In genomic region chr21:45254557-45254930, GRCh38 we compare ENCODE assay signal across 15 cellular contexts. TPM values are rescaled to one million over a fixed set of nuclear protein-coding genes. Genes with fewer than 3 reads are reported as not detected.
DNase-seq lines count a peak whose midpoint lies in the region; ATAC-seq, FAIRE-seq and TF ChIP-seq lines count a peak whose summit lies in the region.
"Had no signal": no experiment of that assay in that cellular context is flagged by ENCODE, and none has a peak within 500 bp of the region (broad histone marks: within the 10 kb centered on the region; RNA-seq: fewer than 3 reads in every experiment).

No MANE protein-coding gene starts in this region.

- no peak overlapping the region for H3K4me3 Mint-ChIP-seq in neural progenitor cell

- no peak overlapping the region for H3K27ac ChIP-seq in OCI-LY3 (ENCODE audit: low read length)
- H3K27ac ChIP-seq in H1 (ENCODE audit: low read depth, low read length): no peak overlapping the region
- no peak overlapping the region for H3K27ac ChIP-seq in neural progenitor cell
- H3K27ac ChIP-seq: 22Rv1; BLaER1 treated with 17β-estradiol and CSF1 and Interleukin-3, amounts not matched to agents 10 nM and 100 nM; RWPE1 had no signal

- peaks cover 4% of the 10 kb centered on the region for H3K27me3 Mint-ChIP-seq in neural progenitor cell (ENCODE audit: insufficient read depth, low read depth)

- no peak overlapping the region for H4K5ac ChIP-seq in H1 (ENCODE audit: insufficient read length, low read depth, low read length)

- FAIRE-seq in H1 (lab: Jason Lieb, UNC): no peak

- peaks cover 4% of the 10 kb centered on the region for H3F3A ChIP-seq in neural progenitor cell (ENCODE audit: low read depth)

- no peak overlapping the region; the same call in 1 of the 2 replicates for H2BK5ac ChIP-seq in H1 (ENCODE audit: low read depth, low read length)

- H3K23me2 ChIP-seq in H1 (ENCODE audit: low read depth, low read length): no peaks in the 10 kb centered on the region

- TF ChIP-seq EP300 in H1 (IDR thresholded peaks at IDR 0.05; ENCODE audit: borderline replicate concordance in 1 of 2, low read depth in 2 of 2, low read length in 2 of 2): no peak

- H3K9me3 ChIP-seq in OCI-LY3 (ENCODE audit: insufficient read depth, low read length) (no peaks in the 10 kb centered on the region), H1 (ENCODE audit: insufficient read depth in 2 of 2, low read depth in 1 of 2, low read length in 1 of 2) (no peaks in the 10 kb centered on the region), neural progenitor cell (ENCODE audit: low read depth) (no peaks in the 10 kb centered on the region)
- H3K9me3 ChIP-seq: HAP-1 had no signal

- TF ChIP-seq CTCF in OCI-LY3 (IDR thresholded peaks at IDR 0.05; ENCODE audit: low read depth, low read length) (no peak), H1 (IDR thresholded peaks at IDR 0.05; ENCODE audit: control extremely low read depth in 1 of 3, insufficient read depth in 1 of 3, low read depth in 1 of 3, low read length in 3 of 3) (no peak), neural progenitor cell (IDR thresholded peaks at IDR 0.05) (no peak)

- H3K9me3 Mint-ChIP-seq in neural progenitor cell: peaks cover 17% of the 10 kb centered on the region

- peaks cover 3% of the 10 kb centered on the region; the same call in 1 of the 2 replicates for H3K4me1 ChIP-seq in OCI-LY3 (ENCODE audit: low read length)
- peaks cover 0 to 5% (median 0%) of the 10 kb centered on the region in 4 experiments; a peak in 2 of 7 replicates for H3K4me1 ChIP-seq in H1 (replicated peaks in 1 of 4; ENCODE audit: control insufficient read depth in 3 of 4, insufficient read depth in 4 of 4, low read length in 3 of 4)
- H3K4me1 ChIP-seq in neural progenitor cell: peaks cover 17% of the 10 kb centered on the region
- H3K4me1 ChIP-seq: HAP-1 had no signal

- no peak for TF ChIP-seq RAD21 in H1 (IDR thresholded peaks at IDR 0.05 in 1 of 2, conservative IDR thresholded peaks at IDR 0.05 in 1 of 2; ENCODE audit: low read depth in 2 of 2, low read length in 2 of 2)

- H2BK20ac ChIP-seq in H1 (ENCODE audit: low read length): no peak overlapping the region

- no peak overlapping the region for H3K18ac ChIP-seq in H1 (ENCODE audit: extremely low read depth, low read length)

- ATAC-seq in HG03159 (IDR thresholded peaks at IDR 0.05; ENCODE audit: unreplicated experiment): no peak
- no peak for ATAC-seq in HG03025 (IDR thresholded peaks at IDR 0.05; ENCODE audit: low FRiP score, unreplicated experiment)

- no peak overlapping the region for H3K4ac ChIP-seq in H1 (replicated peaks; ENCODE audit: insufficient read length, low read depth, low read length)

- H3K36me3 Mint-ChIP-seq in neural progenitor cell: no peaks in the 10 kb centered on the region

- H3K4me2 ChIP-seq in OCI-LY3 (ENCODE audit: low read length) (peak overlapping the region; percentile 57), H1 (ENCODE audit: insufficient read depth in 1 of 2, low read depth in 2 of 2, low read length in 2 of 2) (no peak overlapping the region), neural progenitor cell (no peak overlapping the region)

- POLR2A ChIA-PET in H1 (lab: Charles Lee; ENCODE audit: partially characterized antibody): no interaction called here

- 72% methylated on average over 8 of the region's 10 CpGs; no CpG with 5 or more reads in 1 of the 2 experiments for WGBS in H1 (ENCODE audit: extremely low coverage in 1 of 2, insufficient coverage in 1 of 2, insufficient read length in 1 of 2, insufficient replicate concordance in 2 of 2, low coverage in 1 of 2, low lambda C conversion rate in 2 of 2, missing lambda C conversion rate in 1 of 2), 2 experiments

- H4K91ac ChIP-seq in H1 (replicated peaks; ENCODE audit: insufficient read length, low read length): no peak overlapping the region

- H3K4me3 ChIP-seq in OCI-LY3 (ENCODE audit: low read length) (0 out of 2 replicates have a peak overlapping the region, but pooled peaks have one; percentile 64), H1 (ENCODE audit: extremely low read depth in 1 of 4, insufficient read depth in 2 of 4, low read depth in 3 of 4, low read length in 4 of 4) (no peak overlapping the region), neural progenitor cell (no peak overlapping the region)
- H3K4me3 ChIP-seq: BLaER1 treated with 17β-estradiol and CSF1 and Interleukin-3, amounts not matched to agents 10 nM and 100 nM; HAP-1 had no signal

- no peak overlapping the region for H3K56ac ChIP-seq in H1 (replicated peaks; ENCODE audit: insufficient read length, low read depth, low read length)

- no peak overlapping the region for H4K8ac ChIP-seq in H1 (ENCODE audit: extremely low read depth, insufficient read depth, low read length)

- no peak overlapping the region for H3K14ac ChIP-seq in H1 (ENCODE audit: insufficient read length)

- no peak for TF ChIP-seq POLR2A in H1 (IDR thresholded peaks at IDR 0.05; ENCODE audit: control extremely low read depth in 1 of 2, low read depth in 2 of 2, low read length in 2 of 2)

- H3K27me3 ChIP-seq in OCI-LY3 (ENCODE audit: low read depth, low read length) (no peaks in the 10 kb centered on the region), H1 (replicated peaks in 1 of 4; ENCODE audit: control insufficient read depth in 3 of 4, extremely low read depth in 1 of 4, insufficient read depth in 3 of 4, low read length in 3 of 4) (no peaks in the 10 kb centered on the region), neural progenitor cell (no peaks in the 10 kb centered on the region)

- H2BK12ac ChIP-seq in H1 (ENCODE audit: low read depth, low read length): no peak overlapping the region

- peak overlapping the region; percentile 86 for H3K27ac Mint-ChIP-seq in neural progenitor cell

- DNase-seq in DMS53 (lab: John Stamatoyannopoulos, UW) (peak; percentile 14), DMS53 treated with DMSO at 0.1 percent for 48 hours (lab: John Stamatoyannopoulos, UW; ENCODE audit: unreplicated experiment) (no peak), H1 (ENCODE audit: low read depth in 1 of 2, low spot score in 2 of 2) (no peak), neural progenitor cell (ENCODE audit: low spot score) (no peak), DMS79 treated with DMSO at 0.1 percent for 48 hours (lab: John Stamatoyannopoulos, UW) (no peak)
- DNase-seq: DMS 273 treated with DMSO at 0.1 percent for 48 hours, NCI-H1930, OCI-M1 had no signal

- H4K20me1 ChIP-seq in OCI-LY3 (ENCODE audit: insufficient read depth, low read length) (no peaks in the 10 kb centered on the region), H1 (replicated peaks in 1 of 2; ENCODE audit: control insufficient read depth in 1 of 2, insufficient read depth in 2 of 2, low read length in 2 of 2) (no peaks in the 10 kb centered on the region), neural progenitor cell (ENCODE audit: low read depth) (no peaks in the 10 kb centered on the region)

- no peak overlapping the region for H3K23ac ChIP-seq in H1 (ENCODE audit: insufficient read length)

- 0 out of 2 replicates have a peak overlapping the region, but pooled peaks have one; percentile 16 for H2BK15ac ChIP-seq in H1 (ENCODE audit: low read length)

- H3K9ac ChIP-seq in OCI-LY3 (ENCODE audit: low read length): no peak overlapping the region
- H3K9ac ChIP-seq in H1 (replicated peaks in 1 of 4; ENCODE audit: extremely low read depth in 1 of 4, low read depth in 3 of 4, low read length in 3 of 4): no peak overlapping the region
- no peak overlapping the region for H3K9ac ChIP-seq in neural progenitor cell
- H3K9ac ChIP-seq: BLaER1 treated with 17β-estradiol and CSF1 and Interleukin-3, amounts not matched to agents 10 nM and 100 nM had no signal

- no peak overlapping the region for H2BK120ac ChIP-seq in H1 (replicated peaks; ENCODE audit: low read depth, low read length)

- H3K79me2 ChIP-seq in OCI-LY3 (ENCODE audit: low read length) (no peaks in the 10 kb centered on the region), H1 (ENCODE audit: control insufficient read depth in 1 of 2, insufficient read depth in 2 of 2, low read length in 2 of 2) (no peaks in the 10 kb centered on the region), neural progenitor cell (ENCODE audit: low read depth) (no peaks in the 10 kb centered on the region)

- no peaks in the 10 kb centered on the region for H3K79me1 ChIP-seq in H1 (ENCODE audit: low read depth, low read length)

- peaks cover 32% of the 10 kb centered on the region for H3K4me1 Mint-ChIP-seq in neural progenitor cell

- H2AFZ ChIP-seq in OCI-LY3 (ENCODE audit: low read depth, low read length) (0 out of 2 replicates have a peak overlapping the region, but pooled peaks have one; percentile 39), H1 (ENCODE audit: low read length) (no peak overlapping the region), neural progenitor cell (replicated peaks) (no peak overlapping the region)

- no peaks in the 10 kb centered on the region for H3K36me3 ChIP-seq in OCI-LY3 (replicated peaks; ENCODE audit: low read depth, low read length)
- H3K36me3 ChIP-seq in H1 (ENCODE audit: control insufficient read depth in 2 of 4, insufficient read depth in 4 of 4, low read length in 3 of 4): no peaks in the 10 kb centered on the region
- no peaks in the 10 kb centered on the region for H3K36me3 ChIP-seq in neural progenitor cell
- H3K36me3 ChIP-seq: BLaER1 treated with 17β-estradiol and CSF1 and Interleukin-3, amounts not matched to agents 10 nM and 100 nM; HAP-1 had no signal

- no peak overlapping the region for H2AK5ac ChIP-seq in H1 (ENCODE audit: low read depth, low read length)

- CTCF ChIA-PET in H1 (lab: Charles Lee; ENCODE audit: partially characterized antibody): interaction anchor here (0.7 to 5.9 kb wide), 4 partner anchors 15 to 305 kb away, joined by 3 to 37 read pairs (median 4); no protein-coding TSS in a partner anchor

TF ChIP-seq in H1, 55 proteins besides CTCF, POLR2A, EP300 and RAD21 (continues in another document):
- no peak for TF ChIP-seq POU5F1 (IDR thresholded peaks at IDR 0.05; ENCODE audit: low read depth, low read length)
- no peak for TF ChIP-seq KDM4A (IDR thresholded peaks at IDR 0.05; ENCODE audit: low read depth, low read length, severe bottlenecking)

RNA-seq across cellular contexts. Expression of gene POFUT2, which starts 33.2 kb away (rescaled TPM):
- 32.1 and 34.6 TPM in 2 replicates for total RNA-seq in H1 (2021; fragmentation: NEBNext Ultra II Directional; extraction: Animal tissue kit (Norgen Biotek cat#: 25700))
- polyA plus RNA-seq in H1 (2011; rRNA removed): 13.7 and 21.0 TPM in 2 replicates
- 20.3 TPM for polyA plus RNA-seq in H1 (2011; cell fraction: cytosol; rRNA removed)
- polyA plus RNA-seq in H1 (2011; cell fraction: nucleus; rRNA removed): 88.5 TPM
- 24.1 to 33.7 TPM (median 29.4 TPM) in 4 replicates for polyA plus RNA-seq in H1 (2012, experiment 1 of 2)
- 15.8 TPM for polyA plus RNA-seq in H1 (2012, experiment 2 of 2)
- polyA plus RNA-seq in H1 (2013, experiment 1 of 2): 33.3 TPM
- polyA plus RNA-seq in H1 (2013, experiment 2 of 2): 33.7 TPM
- polyA minus RNA-seq in H1 (2011; rRNA and poly(A)+ RNA removed): 11.2 and 13.2 TPM in 2 replicates
- 13.0 TPM for polyA minus RNA-seq in H1 (2011; cell fraction: cytosol; rRNA and poly(A)+ RNA removed)
- polyA minus RNA-seq in H1 (2011; cell fraction: nucleus; rRNA and poly(A)+ RNA removed): 28.5 TPM
- total RNA-seq in neural progenitor cell (ENCODE audit: low replicate concordance): 28.5 and 42.7 TPM in 2 replicates
